11 cellular contexts compared by ENCODE assay signal in genomic region chr14:102499401-102500189, GRCh38. TPM values are rescaled to one million over a fixed set of nuclear protein-coding genes. Genes with fewer than 3 reads are reported as not detected.
A peak's percentile ranks its signal among the peaks of the same experiment; 100 is the strongest.
DNase-seq lines count a peak whose midpoint lies in the region; ATAC-seq and TF ChIP-seq lines count a peak whose summit lies in the region.
"Had no signal": no experiment of that assay in that cellular context is flagged by ENCODE, and none has a peak within 500 bp of the region (broad histone marks: within the 10 kb centered on the region; RNA-seq: fewer than 3 reads in every experiment).

No MANE protein-coding gene starts in this region.

- no peaks in the 10 kb centered on the region for H3K27me3 ChIP-seq in heart left ventricle
- H3K27me3 ChIP-seq in rectal smooth muscle tissue (ENCODE audit: control insufficient read depth, insufficient read depth, low read length), result no peaks in the 10 kb centered on the region

- H3K4me3 Mint-ChIP-seq in CD14-positive monocyte, result no peak overlapping the region

- peak; percentile 77 to 84 (median 82) for ATAC-seq in heart left ventricle
- no peak for ATAC-seq in GM21423 (IDR thresholded peaks at IDR 0.05; ENCODE audit: unreplicated experiment)

- H3K27ac ChIP-seq in angular gyrus (ENCODE audit: low read depth, low read length), result peak overlapping the region; percentile 25
- H3K27ac ChIP-seq in heart left ventricle, result peak overlapping the region; percentile 82 to 98 (median 91)
- H3K27ac ChIP-seq in rectal smooth muscle tissue (ENCODE audit: low read depth, low read length), result peak overlapping the region; percentile 83

- TF ChIP-seq POLR2A in heart left ventricle (IDR thresholded peaks at IDR 0.05), result no peak

- peaks cover 0 to 62% (median 33%) of the 10 kb centered on the region in 12 donors for H3K4me1 ChIP-seq in heart left ventricle
- peaks cover 16% of the 10 kb centered on the region for H3K4me1 ChIP-seq in rectal smooth muscle tissue (ENCODE audit: control insufficient read depth, insufficient read depth, low read length)

- H3K4me1 Mint-ChIP-seq in CD14-positive monocyte, result peaks cover 19% of the 10 kb centered on the region

- no peaks in the 10 kb centered on the region for H3K9me3 ChIP-seq in heart left ventricle

- peaks cover 37 to 60% of the 10 kb centered on the region in 2 donors for H3K36me3 Mint-ChIP-seq in CD14-positive monocyte

- no peak for TF ChIP-seq CTCF in CD14-positive monocyte (IDR thresholded peaks at IDR 0.05)
- TF ChIP-seq CTCF in heart left ventricle (IDR thresholded peaks at IDR 0.05), result peak in 2 of 12 donors; percentile 10 to 23

- H3K9ac ChIP-seq in rectal smooth muscle tissue (ENCODE audit: low read length), result no peak overlapping the region

- DNase-seq in CD14-positive monocyte (ENCODE audit: low spot score) (no peak), heart left ventricle (peak; percentile 83 to 97 (median 87)), Ammon's horn (ENCODE audit: low spot score) (no peak), posterior vena cava (ENCODE audit: low spot score) (no peak), retina (no peak)
- DNase-seq: GDM1; NCI-H146; NK-92 treated with Interleukin-12 subunit alpha and Interleukin-12 subunit beta, amount 100 ng/mL, for 24 hours had no signal

- H3K27me3 Mint-ChIP-seq in CD14-positive monocyte (ENCODE audit: low read depth in 3 of 3), result peaks cover 0 to 2% (median 0%) of the 10 kb centered on the region in 3 donors

- H3K4me3 ChIP-seq in heart left ventricle (no peak overlapping the region), rectal smooth muscle tissue (ENCODE audit: low read length) (no peak overlapping the region)

- intact Hi-C loops in CD14-positive monocyte (cut with micrococcal nuclease) (loop anchor here in 1 of 2 donors (10.0 kb wide), 1 partner anchor 135 kb away; the partner anchor contains the start of genes CINP and TECPR2), heart left ventricle (cut with DNase I) (loop anchor here in 2 of 10 donors (2.0 kb wide), 1 partner anchor 49 kb away; no protein-coding TSS in a partner anchor), posterior vena cava (cut with DNase I) (no loop called here)

- WGBS in heart left ventricle, 4 donors, result 41 to 57% (median 54%) methylated on average over 17 to 24 of the region's 24 CpGs

- H3K27ac Mint-ChIP-seq in CD14-positive monocyte, result peak overlapping the region; percentile 85 to 95 (median 90)

- H3K9me3 Mint-ChIP-seq in CD14-positive monocyte, result peaks cover 0 to 2% (median 0%) of the 10 kb centered on the region in 7 donors

- peaks cover 0 to 22% (median 5%) of the 10 kb centered on the region in 9 donors for H3K36me3 ChIP-seq in heart left ventricle
- H3K36me3 ChIP-seq in rectal smooth muscle tissue (ENCODE audit: control insufficient read depth, insufficient read depth, low read length), result peaks cover 7% of the 10 kb centered on the region

RNA-seq across cellular contexts. Expression of gene ANKRD9, which starts 10.0 kb away (rescaled TPM):
- polyA plus RNA-seq in CD14-positive monocyte (under 1 TPM; 0.43 to 0.83 TPM), heart left ventricle (10 to 100 TPM; 42.2 to 60.2 TPM)
- total RNA-seq in heart left ventricle (100 to 1,000 TPM in 6 of 9 donors, 10 to 100 TPM in 3; 77.6 to 271 (median 141) TPM), posterior vena cava (10 to 100 TPM; 14.0 TPM)

Comparison
In these comparisons a context has a peak if more than half of its experiments do, and no peak if none do; other contexts are left out.
1. DNase-seq: peak in heart left ventricle (5 of 5); none in CD14-positive monocyte (single experiment), Ammon's horn (single experiment), posterior vena cava (single experiment) and retina (single experiment).
2. H3K27ac ChIP-seq: peak in every context shown above with its lines; median percentile 91 in heart left ventricle; 83 in rectal smooth muscle tissue; 25 in angular gyrus.
3. RNA of gene ANKRD9, which starts 10.0 kb away (total RNA-seq): 77.6 to 271 TPM in heart left ventricle; 14.0 TPM in posterior vena cava; every median in the first group is over 4 times any median in the second.